1 cellular context compared by ENCODE assay signal in the genomic region with DNA sequence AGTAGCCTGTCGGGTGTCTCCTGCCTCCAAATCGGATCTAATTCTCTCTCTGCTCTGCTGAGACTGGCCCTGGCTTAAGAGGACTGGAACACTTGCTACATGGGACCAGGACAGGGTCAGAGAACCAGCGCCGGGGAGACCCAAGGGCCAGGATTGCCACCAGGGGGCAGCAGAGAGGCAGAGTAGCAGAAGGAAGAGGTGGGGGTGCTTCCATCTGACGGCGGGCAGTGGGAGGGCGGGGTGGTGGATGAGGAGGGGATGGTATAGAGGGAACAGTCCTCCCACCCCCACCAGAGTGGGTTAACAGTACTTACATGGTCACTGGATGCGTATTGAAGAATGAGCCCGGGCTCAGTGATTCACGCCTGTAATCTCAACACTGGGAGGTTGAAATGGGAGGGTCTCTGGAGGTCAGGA.
TF ChIP-seq lines count a peak whose summit lies in the region.

No MANE protein-coding gene starts in this region.

TF ChIP-seq in HEK293, 187 proteins besides CTCF, POLR2A, EP300 and RAD21 (continued from another document):
- TF ChIP-seq, protein P1, sequence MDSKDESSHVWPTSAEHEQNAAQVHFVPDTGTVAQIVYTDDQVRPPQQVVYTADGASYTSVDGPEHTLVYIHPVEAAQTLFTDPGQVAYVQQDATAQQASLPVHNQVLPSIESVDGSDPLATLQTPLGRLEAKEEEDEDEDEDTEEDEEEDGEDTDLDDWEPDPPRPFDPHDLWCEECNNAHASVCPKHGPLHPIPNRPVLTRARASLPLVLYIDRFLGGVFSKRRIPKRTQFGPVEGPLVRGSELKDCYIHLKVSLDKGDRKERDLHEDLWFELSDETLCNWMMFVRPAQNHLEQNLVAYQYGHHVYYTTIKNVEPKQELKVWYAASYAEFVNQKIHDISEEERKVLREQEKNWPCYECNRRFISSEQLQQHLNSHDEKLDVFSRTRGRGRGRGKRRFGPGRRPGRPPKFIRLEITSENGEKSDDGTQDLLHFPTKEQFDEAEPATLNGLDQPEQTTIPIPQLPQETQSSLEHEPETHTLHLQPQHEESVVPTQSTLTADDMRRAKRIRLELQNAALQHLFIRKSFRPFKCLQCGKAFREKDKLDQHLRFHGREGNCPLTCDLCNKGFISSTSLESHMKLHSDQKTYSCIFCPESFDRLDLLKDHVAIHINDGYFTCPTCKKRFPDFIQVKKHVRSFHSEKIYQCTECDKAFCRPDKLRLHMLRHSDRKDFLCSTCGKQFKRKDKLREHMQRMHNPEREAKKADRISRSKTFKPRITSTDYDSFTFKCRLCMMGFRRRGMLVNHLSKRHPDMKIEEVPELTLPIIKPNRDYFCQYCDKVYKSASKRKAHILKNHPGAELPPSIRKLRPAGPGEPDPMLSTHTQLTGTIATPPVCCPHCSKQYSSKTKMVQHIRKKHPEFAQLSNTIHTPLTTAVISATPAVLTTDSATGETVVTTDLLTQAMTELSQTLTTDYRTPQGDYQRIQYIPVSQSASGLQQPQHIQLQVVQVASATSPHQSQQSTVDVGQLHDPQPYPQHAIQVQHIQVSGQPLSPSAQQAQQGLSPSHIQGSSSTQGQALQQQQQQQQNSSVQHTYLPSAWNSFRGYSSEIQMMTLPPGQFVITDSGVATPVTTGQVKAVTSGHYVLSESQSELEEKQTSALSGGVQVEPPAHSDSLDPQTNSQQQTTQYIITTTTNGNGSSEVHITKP (tag by site-specific recombination; IDR thresholded peaks at IDR 0.05), result peak; percentile 51
- TF ChIP-seq ZNF169 (tag by site-specific recombination; IDR thresholded peaks at IDR 0.05) (no peak), ZBTB20 (tag by site-specific recombination; IDR thresholded peaks at IDR 0.05) (no peak)
